In the genomic region with DNA sequence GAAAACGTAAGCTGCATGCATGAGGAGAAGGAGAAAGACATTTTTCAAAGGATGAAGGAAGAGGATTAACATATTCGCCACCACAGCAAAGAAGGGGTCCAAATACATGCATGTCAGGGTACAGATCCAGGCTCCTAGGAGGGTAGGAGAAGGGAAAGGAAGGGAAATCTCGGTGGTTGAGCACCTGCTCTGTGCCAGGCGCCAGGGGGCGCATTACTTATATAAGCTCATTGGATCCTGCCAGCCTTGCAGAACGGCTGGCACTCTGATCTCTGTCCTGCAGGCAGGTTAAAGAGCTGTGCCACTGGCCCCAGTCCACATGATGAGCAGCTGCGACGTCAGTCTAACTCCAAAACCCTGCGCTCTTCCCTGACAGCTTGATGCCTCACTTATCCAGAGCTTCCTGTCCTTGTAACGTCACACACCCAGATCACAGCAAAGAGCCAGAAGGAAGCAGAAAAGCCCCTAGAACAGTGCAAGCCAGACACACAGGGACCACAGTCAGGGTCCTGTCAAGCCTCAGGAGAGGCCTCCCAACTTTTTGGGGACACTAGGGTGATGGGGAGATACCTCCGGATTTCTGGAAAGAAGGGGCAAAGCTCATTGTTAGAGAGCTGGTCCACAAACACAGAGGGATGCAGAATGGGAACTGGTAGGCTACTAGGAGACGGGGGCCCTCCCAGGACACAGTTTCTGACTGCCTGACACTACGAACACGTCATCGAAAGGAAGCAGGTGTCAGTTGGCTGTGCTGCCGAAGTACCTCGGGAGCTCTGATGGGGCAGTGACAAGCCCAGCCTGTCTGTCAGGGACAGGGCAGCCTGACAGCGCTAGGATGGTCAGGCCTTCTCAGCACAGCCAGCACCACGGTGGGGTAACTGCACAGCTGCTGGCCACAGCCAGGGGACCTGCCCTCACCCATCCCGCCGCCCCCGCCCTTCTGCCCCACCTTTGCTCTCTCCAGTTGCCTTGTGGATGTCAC, we compare ENCODE assay signal across 8 cellular contexts.
A peak's percentile ranks its signal among the peaks of the same experiment; 100 is the strongest.
DNase-seq lines count a peak whose midpoint lies in the region; ATAC-seq, FAIRE-seq and TF ChIP-seq lines count a peak whose summit lies in the region.

No MANE protein-coding gene starts in this region.

- H3K4me3 ChIP-seq in PC-9: no peak overlapping the region
- no peak overlapping the region for H3K4me3 ChIP-seq in K562

- no peaks in the 10 kb centered on the region for H3K36me3 Mint-ChIP-seq in immature natural killer cell
- H3K36me3 Mint-ChIP-seq in activated T-helper 2 cell treated with anti-CD3 and anti-CD28 coated beads, Interferon-gamma antibody, Interleukin-2, Interleukin-4, amounts not matched to agents 10 μg/mL and 5 μg/mL and 100 μg/mL, durations not matched to agents 14 hours and 24 hours and 36 hours (ENCODE audit: low read depth): no peaks in the 10 kb centered on the region

- H3K4me3 Mint-ChIP-seq in immature natural killer cell: no peak overlapping the region
- no peak overlapping the region for H3K4me3 Mint-ChIP-seq in activated T-helper 2 cell treated with anti-CD3 and anti-CD28 coated beads, Interferon-gamma antibody, Interleukin-2, Interleukin-4, amounts not matched to agents 10 μg/mL and 5 μg/mL and 100 μg/mL, durations not matched to agents 14 hours and 24 hours and 36 hours (ENCODE audit: low read depth)

- H3K9ac ChIP-seq in K562 (ENCODE audit: insufficient read depth in 1 of 2, low read depth in 2 of 2, low read length in 2 of 2): no peak overlapping the region; a peak in 1 of 4 replicates

- BruUV-seq in PC-9 (replicated peaks; lab: Mats Ljungman, UMichigan) (no TSS peak), K562 (replicated peaks; lab: Mats Ljungman, UMichigan) (no TSS peak)

- peak; percentile 71 for TF ChIP-seq CTCF in PC-9 (conservative IDR thresholded peaks at IDR 0.05)
- TF ChIP-seq CTCF in K562 (IDR thresholded peaks at IDR 0.05 in 2 of 3, conservative IDR thresholded peaks at IDR 0.05 in 1 of 3; ENCODE audit: insufficient read depth in 2 of 3, low read depth in 1 of 3, low read length in 3 of 3): peak; percentile 46 to 69 (median 61)

- H3K79me2 ChIP-seq in PC-9 (ENCODE audit: low read depth) (no peaks in the 10 kb centered on the region), K562 (ENCODE audit: control insufficient read depth, insufficient read depth, low read length) (no peaks in the 10 kb centered on the region)

- no peaks in the 10 kb centered on the region for H3K9me2 ChIP-seq in PC-9 (ENCODE audit: insufficient read depth)

- no peak overlapping the region for H2AFZ ChIP-seq in PC-9
- H2AFZ ChIP-seq in K562 (ENCODE audit: low read depth, low read length): no peak overlapping the region

- DNase-seq in DMS153 treated with DMSO at 0.1 percent for 48 hours (lab: John Stamatoyannopoulos, UW; ENCODE audit: unreplicated experiment): peak; percentile 91
- peak; percentile 70 for DNase-seq in LoVo (ENCODE audit: low spot score)
- peak; percentile 23 to 46 for DNase-seq in PC-9
- peak; percentile 35 to 69 (median 46) for DNase-seq in K562 (ENCODE audit: extremely low read depth in 1 of 4, low spot score in 3 of 4)
- peak in 2 of 3 donors; percentile 2 to 6 for DNase-seq in immature natural killer cell
- peak; percentile 39 for DNase-seq in stimulated activated CD4-positive, alpha-beta T cell treated with anti-CD3 and anti-CD28 coated beads, Interleukin-1b, Interleukin-23, amount 100 ng/mL, for 48 hours
- DNase-seq in activated T-helper 2 cell treated with anti-CD3 and anti-CD28 coated beads, Interferon-gamma antibody, Interleukin-2, Interleukin-4, amounts not matched to agents 10 μg/mL and 5 μg/mL and 100 μg/mL, durations not matched to agents 14 hours and 24 hours and 36 hours (ENCODE audit: low spot score): no peak

- H3K9me3 ChIP-seq in PC-9 (ENCODE audit: insufficient read depth, low read depth): no peaks in the 10 kb centered on the region
- H3K9me3 ChIP-seq in K562 (replicated peaks; ENCODE audit: control insufficient read depth, insufficient read depth, low read depth, low read length): no peaks in the 10 kb centered on the region

- POLR2A ChIA-PET in PC-9 (lab: Charles Lee; ENCODE audit: unreplicated experiment) (no interaction called here), K562 (lab: Yijun Ruan, JAX) (interaction anchor here (0.6 to 0.9 kb wide), 3 partner anchors 10 to 140 kb away, joined by 3 read pairs; no protein-coding TSS in a partner anchor)

- H3K9me1 ChIP-seq in K562 (ENCODE audit: control insufficient read depth, insufficient read depth, low read length): no peaks in the 10 kb centered on the region

- in situ Hi-C loops in K562 (cut with MboI): loop anchor here (10.0 kb wide), 1 partner anchor 1667 kb away; no protein-coding TSS in a partner anchor

- H3F3A ChIP-seq in PC-9 (ENCODE audit: insufficient read depth, low read depth): no peaks in the 10 kb centered on the region

- 3% methylated on average over 19 of the region's 22 CpGs for WGBS in K562 (ENCODE audit: insufficient coverage, low coverage, missing lambda C conversion rate)

- peak; percentile 39 for ATAC-seq in GM21447 (IDR thresholded peaks at IDR 0.05; ENCODE audit: unreplicated experiment)
- peak; percentile 87 for ATAC-seq in K562

- H3K36me3 ChIP-seq in PC-9 (ENCODE audit: low read depth): no peaks in the 10 kb centered on the region
- no peaks in the 10 kb centered on the region for H3K36me3 ChIP-seq in K562 (ENCODE audit: control insufficient read depth, insufficient read depth, low read length)

- intact Hi-C loops in PC-9 (cut with micrococcal nuclease; ENCODE audit: unreplicated experiment): loop anchor here (2.0 to 5.0 kb wide), 2 partner anchors 239 to 1670 kb away; no protein-coding TSS in a partner anchor
- intact Hi-C loops in K562 (cut with micrococcal nuclease): loop anchor here (1.0 kb wide), 1 partner anchor 1671 kb away; no protein-coding TSS in a partner anchor
- intact Hi-C loops in activated T-helper 2 cell treated with anti-CD3 and anti-CD28 coated beads, Interferon-gamma antibody, Interleukin-2, Interleukin-4, amounts not matched to agents 10 μg/mL and 5 μg/mL and 100 μg/mL, durations not matched to agents 14 hours and 24 hours and 36 hours (cut with micrococcal nuclease): loop anchor here (2.0 kb wide), 1 partner anchor 139 kb away; no protein-coding TSS in a partner anchor

- FAIRE-seq in K562 (lab: Jason Lieb, UNC): peak; percentile 78

- no peaks in the 10 kb centered on the region for H4K20me1 ChIP-seq in PC-9 (ENCODE audit: insufficient read depth)
- H4K20me1 ChIP-seq in K562 (replicated peaks; ENCODE audit: control insufficient read depth, insufficient read depth, low read length): no peaks in the 10 kb centered on the region

- no peaks in the 10 kb centered on the region for H3K4me1 Mint-ChIP-seq in immature natural killer cell
- H3K4me1 Mint-ChIP-seq in activated T-helper 2 cell treated with anti-CD3 and anti-CD28 coated beads, Interferon-gamma antibody, Interleukin-2, Interleukin-4, amounts not matched to agents 10 μg/mL and 5 μg/mL and 100 μg/mL, durations not matched to agents 14 hours and 24 hours and 36 hours (ENCODE audit: low read depth): peaks cover 4% of the 10 kb centered on the region

- no peak for TF ChIP-seq POLR2A in K562 (conservative IDR thresholded peaks at IDR 0.05)

- TF ChIP-seq RAD21 in K562 (CRISPR knock-in tag; conservative IDR thresholded peaks at IDR 0.05 in 1 of 2, IDR thresholded peaks at IDR 0.05 in 1 of 2): peak in 1 of 2 experiments; percentile 51; a peak in 2 of 4 replicates

- H3K4me2 ChIP-seq in PC-9: no peak overlapping the region
- H3K4me2 ChIP-seq in K562 (ENCODE audit: insufficient read depth, low read length): no peak overlapping the region

- H3K27ac Mint-ChIP-seq in immature natural killer cell: no peak overlapping the region
- no peak overlapping the region for H3K27ac Mint-ChIP-seq in activated T-helper 2 cell treated with anti-CD3 and anti-CD28 coated beads, Interferon-gamma antibody, Interleukin-2, Interleukin-4, amounts not matched to agents 10 μg/mL and 5 μg/mL and 100 μg/mL, durations not matched to agents 14 hours and 24 hours and 36 hours

- no peak overlapping the region for H3K27ac ChIP-seq in PC-9
- no peak overlapping the region for H3K27ac ChIP-seq in K562 (ENCODE audit: extremely low read depth, low read depth, low read length)

- peaks cover 14% of the 10 kb centered on the region for H3K27me3 ChIP-seq in PC-9 (ENCODE audit: insufficient read depth, low read depth)
- H3K27me3 ChIP-seq in K562 (ENCODE audit: control insufficient read depth in 2 of 2, insufficient read depth in 2 of 2, low read length in 2 of 2): no peaks in the 10 kb centered on the region

- no peak for TF ChIP-seq EP300 in K562 (IDR thresholded peaks at IDR 0.05; ENCODE audit: low read length)

- CTCF ChIA-PET in PC-9 (lab: Charles Lee): interaction anchor here (0.6 to 0.9 kb wide), 2 partner anchors 140 to 1961 kb away, joined by 4 to 6 read pairs; no protein-coding TSS in a partner anchor
- CTCF ChIA-PET in K562 (lab: Yijun Ruan, JAX; ENCODE audit: low intra/inter-chr PET ratio): interaction anchor here (0.9 kb wide), 1 partner anchor 1656 kb away, joined by 6 read pairs; no protein-coding TSS in a partner anchor

- H3K4me1 ChIP-seq in PC-9 (replicated peaks; ENCODE audit: insufficient read depth) (no peaks in the 10 kb centered on the region), K562 (replicated peaks in 1 of 2; ENCODE audit: control insufficient read depth in 2 of 2, insufficient read depth in 2 of 2, low read length in 2 of 2) (no peaks in the 10 kb centered on the region)

- no peaks in the 10 kb centered on the region for H3K9me3 Mint-ChIP-seq in immature natural killer cell
- H3K9me3 Mint-ChIP-seq in activated T-helper 2 cell treated with anti-CD3 and anti-CD28 coated beads, Interferon-gamma antibody, Interleukin-2, Interleukin-4, amounts not matched to agents 10 μg/mL and 5 μg/mL and 100 μg/mL, durations not matched to agents 14 hours and 24 hours and 36 hours: no peaks in the 10 kb centered on the region

- H3K27me3 Mint-ChIP-seq in immature natural killer cell (ENCODE audit: low read depth in 3 of 3): peaks cover 2 to 7% (median 6%) of the 10 kb centered on the region in 3 donors
- H3K27me3 Mint-ChIP-seq in activated T-helper 2 cell treated with anti-CD3 and anti-CD28 coated beads, Interferon-gamma antibody, Interleukin-2, Interleukin-4, amounts not matched to agents 10 μg/mL and 5 μg/mL and 100 μg/mL, durations not matched to agents 14 hours and 24 hours and 36 hours (ENCODE audit: low read depth): peaks cover 9% of the 10 kb centered on the region

TF ChIP-seq in K562, 482 proteins besides CTCF, POLR2A, EP300 and RAD21 (continues in another document):
- peak; percentile 54 for TF ChIP-seq SMC3 (conservative IDR thresholded peaks at IDR 0.05; ENCODE audit: insufficient read depth, low read depth, low read length)
